In the genomic region with DNA sequence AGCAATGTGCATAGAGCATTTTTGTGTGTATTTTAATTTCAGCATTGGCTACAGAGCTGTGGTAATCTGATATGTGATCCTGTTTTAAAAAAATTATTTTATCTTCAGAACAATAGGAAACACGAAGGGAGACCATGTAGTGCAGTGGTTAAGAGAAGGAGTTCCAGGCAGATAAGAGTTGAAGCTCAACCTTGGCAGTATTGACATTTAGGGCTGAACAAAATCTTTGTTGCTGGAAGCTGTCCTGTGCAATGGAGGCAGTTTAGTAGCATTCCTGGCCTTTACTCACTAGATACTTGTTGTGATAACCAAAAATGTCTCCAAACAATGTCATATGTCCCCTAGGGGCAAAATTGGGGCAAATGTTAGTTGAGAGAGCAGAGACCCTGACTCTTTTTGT, we compare ENCODE assay signal across 17 cellular contexts. TPM values are rescaled to one million over a fixed set of nuclear protein-coding genes. Genes with fewer than 3 reads are reported as not detected.
DNase-seq lines count a peak whose midpoint lies in the region; ATAC-seq and TF ChIP-seq lines count a peak whose summit lies in the region.
"Had no signal": no experiment of that assay in that cellular context is flagged by ENCODE, and none has a peak within 500 bp of the region (broad histone marks: within the 10 kb centered on the region; RNA-seq: fewer than 3 reads in every experiment).

No MANE protein-coding gene starts in this region.

- H4K20me1 ChIP-seq in BLaER1 (peaks cover 89% of the 10 kb centered on the region), DND-41 (ENCODE audit: insufficient read depth, low read length) (peaks cover 93% of the 10 kb centered on the region)

- peak overlapping the region; percentile 67; the same call in 1 of the 2 replicates for H3K27ac ChIP-seq in BLaER1
- peak overlapping the region; percentile 3; the same call in 1 of the 2 replicates for H3K27ac ChIP-seq in DND-41 (ENCODE audit: low read length)
- H3K27ac ChIP-seq: PC-9 had no signal

- no peak for ATAC-seq in DND-41 (ENCODE audit: insufficient read depth, low read depth)
- no peak for ATAC-seq in activated T-helper 17 cell treated with anti-CD3 and anti-CD28 coated beads, Interleukin-2, amount 50 U/mL, for 72 hours (replicated peaks)
- no peak for ATAC-seq in natural killer cell treated with Interleukin-12 subunit alpha and Interleukin-12 subunit beta and Interleukin-15 and Interleukin-18, amount 100 ng/mL, for 72 hours
- ATAC-seq in GM21526 (IDR thresholded peaks at IDR 0.05; ENCODE audit: low FRiP score, unreplicated experiment): no peak

- no peak overlapping the region for H3K4me3 Mint-ChIP-seq in activated T-helper 17 cell treated with anti-CD3 and anti-CD28 coated beads, Interleukin-2, amount 50 U/mL, for 72 hours
- no peak overlapping the region for H3K4me3 Mint-ChIP-seq in natural killer cell treated with Interleukin-12 subunit alpha and Interleukin-12 subunit beta and Interleukin-15 and Interleukin-18, amount 100 ng/mL, for 72 hours
- H3K4me3 Mint-ChIP-seq: CD4-positive, alpha-beta T cell; IgD-negative memory B cell had no signal

- no peak overlapping the region for H2AFZ ChIP-seq in DND-41 (ENCODE audit: low read depth, low read length)
- H2AFZ ChIP-seq: PC-9 had no signal

- no peaks in the 10 kb centered on the region for H3K27me3 ChIP-seq in BLaER1
- no peaks in the 10 kb centered on the region for H3K27me3 ChIP-seq in DND-41 (ENCODE audit: insufficient read depth, low read length, poor library complexity)

- no peaks in the 10 kb centered on the region for H3K36me3 Mint-ChIP-seq in activated T-helper 17 cell treated with anti-CD3 and anti-CD28 coated beads, Interleukin-2, amount 50 U/mL, for 72 hours (ENCODE audit: low read depth)
- H3K36me3 Mint-ChIP-seq in natural killer cell treated with Interleukin-12 subunit alpha and Interleukin-12 subunit beta and Interleukin-15 and Interleukin-18, amount 100 ng/mL, for 72 hours: no peaks in the 10 kb centered on the region

- peaks cover 45% of the 10 kb centered on the region for H3K4me1 Mint-ChIP-seq in activated T-helper 17 cell treated with anti-CD3 and anti-CD28 coated beads, Interleukin-2, amount 50 U/mL, for 72 hours
- peaks cover 82 to 87% of the 10 kb centered on the region in 2 donors for H3K4me1 Mint-ChIP-seq in natural killer cell treated with Interleukin-12 subunit alpha and Interleukin-12 subunit beta and Interleukin-15 and Interleukin-18, amount 100 ng/mL, for 72 hours (ENCODE audit: low read depth in 2 of 2)

- peak overlapping the region; percentile 39 for H3K27ac Mint-ChIP-seq in activated T-helper 17 cell treated with anti-CD3 and anti-CD28 coated beads, Interleukin-2, amount 50 U/mL, for 72 hours
- H3K27ac Mint-ChIP-seq in natural killer cell treated with Interleukin-12 subunit alpha and Interleukin-12 subunit beta and Interleukin-15 and Interleukin-18, amount 100 ng/mL, for 72 hours: peak overlapping the region; percentile 29 to 90
- H3K27ac Mint-ChIP-seq: CD4-positive, alpha-beta T cell had no signal

- H3K9me3 ChIP-seq in BLaER1 (no peaks in the 10 kb centered on the region), DND-41 (ENCODE audit: insufficient read depth, low read length, severe bottlenecking) (no peaks in the 10 kb centered on the region)

- H3K4me3 ChIP-seq in BLaER1: no peak overlapping the region
- H3K4me3 ChIP-seq in DND-41 (ENCODE audit: low read depth in 1 of 2, low read length in 2 of 2): no peak overlapping the region
- H3K4me3 ChIP-seq: PC-9 had no signal

- H3K36me3 ChIP-seq in BLaER1 (peaks cover 11% of the 10 kb centered on the region; the same call in 1 of the 2 replicates), DND-41 (ENCODE audit: insufficient read depth, low read length) (peaks cover 40% of the 10 kb centered on the region)

- peaks cover 100% of the 10 kb centered on the region for H3K79me2 ChIP-seq in DND-41 (ENCODE audit: insufficient read depth, low read length)

- H3K9ac ChIP-seq in BLaER1 (no peak overlapping the region), DND-41 (ENCODE audit: low read depth, low read length) (no peak overlapping the region)

- H3K9me3 Mint-ChIP-seq in activated T-helper 17 cell treated with anti-CD3 and anti-CD28 coated beads, Interleukin-2, amount 50 U/mL, for 72 hours: no peaks in the 10 kb centered on the region
- no peaks in the 10 kb centered on the region for H3K9me3 Mint-ChIP-seq in natural killer cell treated with Interleukin-12 subunit alpha and Interleukin-12 subunit beta and Interleukin-15 and Interleukin-18, amount 100 ng/mL, for 72 hours
- H3K9me3 Mint-ChIP-seq: CD4-positive, alpha-beta T cell; IgD-negative memory B cell had no signal

- no peak for TF ChIP-seq CTCF in DND-41 (IDR thresholded peaks at IDR 0.05; ENCODE audit: borderline replicate concordance, extremely low read depth, low read length, poor library complexity, severe bottlenecking)

- DNase-seq in DND-41 (no peak), SW480 (ENCODE audit: low spot score) (no peak), RKO (ENCODE audit: low spot score) (no peak), HPDE6-E6E7 (ENCODE audit: extremely low spot score) (no peak)
- DNase-seq in natural killer cell treated with Interleukin-12 subunit alpha and Interleukin-12 subunit beta and Interleukin-15 and Interleukin-18, amount 100 ng/mL, for 72 hours (ENCODE audit: low spot score): no peak
- DNase-seq: CD4-positive, alpha-beta T cell; H7; MV-4-11; NCI-H1417 treated with DMSO at 0.1 percent for 48 hours; NCI-H2029; NCI-H510A treated with DMSO at 0.1 percent for 48 hours; NCI-H82; PC-9 had no signal

- H3K4me2 ChIP-seq in BLaER1 (peak overlapping the region; percentile 95), DND-41 (ENCODE audit: insufficient read depth, low read length) (no peak overlapping the region)
- H3K4me2 ChIP-seq: PC-9 had no signal

- H3K27me3 Mint-ChIP-seq in activated T-helper 17 cell treated with anti-CD3 and anti-CD28 coated beads, Interleukin-2, amount 50 U/mL, for 72 hours: no peaks in the 10 kb centered on the region
- no peaks in the 10 kb centered on the region for H3K27me3 Mint-ChIP-seq in natural killer cell treated with Interleukin-12 subunit alpha and Interleukin-12 subunit beta and Interleukin-15 and Interleukin-18, amount 100 ng/mL, for 72 hours
- H3K27me3 Mint-ChIP-seq: CD4-positive, alpha-beta T cell had no signal

- H3K4me1 ChIP-seq in BLaER1 (peaks cover 82% of the 10 kb centered on the region), DND-41 (ENCODE audit: insufficient read depth, low read length) (peaks cover 45% of the 10 kb centered on the region)

RNA-seq across cellular contexts. Expression of a gene that starts 59.2 kb away (rescaled TPM):
- 10 to 100 TPM; 36.2 to 61.7 TPM for total RNA-seq in activated T-helper 17 cell treated with anti-CD3 and anti-CD28 coated beads, Interleukin-2, amount 50 U/mL, for 72 hours
- 100 to 1,000 TPM; 195 to 374 TPM for total RNA-seq in natural killer cell treated with Interleukin-12 subunit alpha and Interleukin-12 subunit beta and Interleukin-15 and Interleukin-18, amount 100 ng/mL, for 72 hours
